In genomic region chr19:46860125-46860845, GRCh38 we compare ENCODE assay signal across 8 cellular contexts. TPM values are rescaled to one million over a fixed set of nuclear protein-coding genes. Genes with fewer than 3 reads are reported as not detected.
DNase-seq lines count a peak whose midpoint lies in the region; ATAC-seq and TF ChIP-seq lines count a peak whose summit lies in the region.

No MANE protein-coding gene starts in this region.

- peaks cover 23% of the 10 kb centered on the region for H3K4me1 Mint-ChIP-seq in activated T-helper 2 cell treated with anti-CD3 and anti-CD28 coated beads, Interferon-gamma antibody, Interleukin-2, Interleukin-4, amounts not matched to agents 10 μg/mL and 5 μg/mL and 100 μg/mL, durations not matched to agents 14 hours and 24 hours and 36 hours (ENCODE audit: low read depth)
- peaks cover 17 to 20% of the 10 kb centered on the region in 2 donors for H3K4me1 Mint-ChIP-seq in natural killer cell treated with Interleukin-12 subunit alpha and Interleukin-12 subunit beta and Interleukin-15 and Interleukin-18, amount 100 ng/mL, for 72 hours (ENCODE audit: low read depth in 2 of 2)

- H3K27ac Mint-ChIP-seq in activated T-helper 2 cell treated with anti-CD3 and anti-CD28 coated beads, Interferon-gamma antibody, Interleukin-2, Interleukin-4, amounts not matched to agents 10 μg/mL and 5 μg/mL and 100 μg/mL, durations not matched to agents 14 hours and 24 hours and 36 hours: peak overlapping the region; percentile 85
- H3K27ac Mint-ChIP-seq in natural killer cell treated with Interleukin-12 subunit alpha and Interleukin-12 subunit beta and Interleukin-15 and Interleukin-18, amount 100 ng/mL, for 72 hours: peak overlapping the region; percentile 78 to 87

- no peaks in the 10 kb centered on the region for H3K9me3 ChIP-seq in DOHH2 (ENCODE audit: control insufficient read depth, insufficient read depth, low read length)

- H3K27ac ChIP-seq in DOHH2 (ENCODE audit: low read depth, low read length): peak overlapping the region; percentile 95

- H3K27me3 Mint-ChIP-seq in activated T-helper 2 cell treated with anti-CD3 and anti-CD28 coated beads, Interferon-gamma antibody, Interleukin-2, Interleukin-4, amounts not matched to agents 10 μg/mL and 5 μg/mL and 100 μg/mL, durations not matched to agents 14 hours and 24 hours and 36 hours (ENCODE audit: low read depth): no peaks in the 10 kb centered on the region
- no peaks in the 10 kb centered on the region for H3K27me3 Mint-ChIP-seq in natural killer cell treated with Interleukin-12 subunit alpha and Interleukin-12 subunit beta and Interleukin-15 and Interleukin-18, amount 100 ng/mL, for 72 hours

- H3K4me3 Mint-ChIP-seq in activated T-helper 2 cell treated with anti-CD3 and anti-CD28 coated beads, Interferon-gamma antibody, Interleukin-2, Interleukin-4, amounts not matched to agents 10 μg/mL and 5 μg/mL and 100 μg/mL, durations not matched to agents 14 hours and 24 hours and 36 hours (ENCODE audit: low read depth): peak overlapping the region; percentile 80
- peak overlapping the region; percentile 94 for H3K4me3 Mint-ChIP-seq in natural killer cell treated with Interleukin-12 subunit alpha and Interleukin-12 subunit beta and Interleukin-15 and Interleukin-18, amount 100 ng/mL, for 72 hours

- peaks cover 52% of the 10 kb centered on the region for H3K79me2 ChIP-seq in DOHH2 (ENCODE audit: control insufficient read depth, low read length)

- TF ChIP-seq CTCF in DOHH2 (IDR thresholded peaks at IDR 0.05; ENCODE audit: low read depth, low read length, poor library complexity, severe bottlenecking): no peak
- TF ChIP-seq CTCF in LNCaP clone FGC (IDR thresholded peaks at IDR 0.05; ENCODE audit: control insufficient read depth, extremely low read depth, insufficient read depth): no peak
- no peak for TF ChIP-seq CTCF in fibroblast of mammary gland (conservative IDR thresholded peaks at IDR 0.05; ENCODE audit: control insufficient read depth, insufficient read depth, low read depth, low read length)

- ATAC-seq in natural killer cell treated with Interleukin-12 subunit alpha and Interleukin-12 subunit beta and Interleukin-15 and Interleukin-18, amount 100 ng/mL, for 72 hours: peak; percentile 93
- ATAC-seq in stimulated activated naive CD8-positive, alpha-beta T cell treated with anti-CD3 and anti-CD28 coated beads, Interleukin-15, Interleukin-2, amounts not matched to agents 100 U/mL and 50 U/mL, for 24 hours: peak; percentile 84

- H3K4me1 ChIP-seq in DOHH2 (ENCODE audit: control insufficient read depth, low read length): peaks cover 58% of the 10 kb centered on the region

- peak overlapping the region; percentile 91 for H3K4me3 ChIP-seq in DOHH2 (ENCODE audit: low read length)
- H3K4me3 ChIP-seq in LNCaP clone FGC (ENCODE audit: low read depth, low read length): peak overlapping the region; percentile 55
- peak overlapping the region; percentile 65 for H3K4me3 ChIP-seq in fibroblast of mammary gland (ENCODE audit: control insufficient read depth, low read depth, low read length)

- no peaks in the 10 kb centered on the region for H3K27me3 ChIP-seq in DOHH2 (ENCODE audit: control insufficient read depth, low read length)

- DNase-seq in H4 (ENCODE audit: low spot score) (peak; percentile 100), LNCaP clone FGC (ENCODE audit: low read depth) (peak; percentile 85), RPMI8226 (peak; percentile 96), fibroblast of mammary gland (ENCODE audit: low read depth) (peak; percentile 97)
- peak; percentile 98 for DNase-seq in activated T-helper 2 cell treated with anti-CD3 and anti-CD28 coated beads, Interferon-gamma antibody, Interleukin-2, Interleukin-4, amounts not matched to agents 10 μg/mL and 5 μg/mL and 100 μg/mL, durations not matched to agents 14 hours and 24 hours and 36 hours (ENCODE audit: low spot score)
- DNase-seq in natural killer cell treated with Interleukin-12 subunit alpha and Interleukin-12 subunit beta and Interleukin-15 and Interleukin-18, amount 100 ng/mL, for 72 hours (ENCODE audit: low spot score): peak; percentile 97
- DNase-seq in stimulated activated naive CD8-positive, alpha-beta T cell treated with anti-CD3 and anti-CD28 coated beads, Interleukin-15, Interleukin-2, amounts not matched to agents 100 U/mL and 50 U/mL, for 24 hours: peak; percentile 96

- H3F3A ChIP-seq in DOHH2 (ENCODE audit: control insufficient read depth, insufficient read depth): peaks cover 6% of the 10 kb centered on the region; the same call in 1 of the 2 replicates

- peaks cover 12% of the 10 kb centered on the region; the same call in 1 of the 2 replicates for H4K20me1 ChIP-seq in DOHH2 (ENCODE audit: control insufficient read depth, insufficient read depth, low read depth, low read length)

- no peaks in the 10 kb centered on the region for H3K9me3 Mint-ChIP-seq in activated T-helper 2 cell treated with anti-CD3 and anti-CD28 coated beads, Interferon-gamma antibody, Interleukin-2, Interleukin-4, amounts not matched to agents 10 μg/mL and 5 μg/mL and 100 μg/mL, durations not matched to agents 14 hours and 24 hours and 36 hours
- no peaks in the 10 kb centered on the region for H3K9me3 Mint-ChIP-seq in natural killer cell treated with Interleukin-12 subunit alpha and Interleukin-12 subunit beta and Interleukin-15 and Interleukin-18, amount 100 ng/mL, for 72 hours

- H3K36me3 Mint-ChIP-seq in activated T-helper 2 cell treated with anti-CD3 and anti-CD28 coated beads, Interferon-gamma antibody, Interleukin-2, Interleukin-4, amounts not matched to agents 10 μg/mL and 5 μg/mL and 100 μg/mL, durations not matched to agents 14 hours and 24 hours and 36 hours (ENCODE audit: low read depth): peaks cover 12% of the 10 kb centered on the region
- H3K36me3 Mint-ChIP-seq in natural killer cell treated with Interleukin-12 subunit alpha and Interleukin-12 subunit beta and Interleukin-15 and Interleukin-18, amount 100 ng/mL, for 72 hours: no peaks in the 10 kb centered on the region

- peaks cover 19% of the 10 kb centered on the region for H3K36me3 ChIP-seq in DOHH2 (ENCODE audit: control insufficient read depth, low read length)

- no peaks in the 10 kb centered on the region for H3K9me2 ChIP-seq in DOHH2 (replicated peaks; ENCODE audit: control insufficient read depth, low read length)

- intact Hi-C loops in activated T-helper 2 cell treated with anti-CD3 and anti-CD28 coated beads, Interferon-gamma antibody, Interleukin-2, Interleukin-4, amounts not matched to agents 10 μg/mL and 5 μg/mL and 100 μg/mL, durations not matched to agents 14 hours and 24 hours and 36 hours (cut with micrococcal nuclease): loop anchor here (1.0 to 10.0 kb wide), 6 partner anchors 10 to 395 kb away; partner anchors contain the start of genes AP2S1, CALM3, CCDC9 and ZC3H4

- H3K4me2 ChIP-seq in DOHH2 (ENCODE audit: low read length): peak overlapping the region; percentile 93

RNA-seq across cellular contexts. Expression of gene ARHGAP35, which starts 0.5 kb away (rescaled TPM):
- 24.0 and 27.1 TPM in 2 replicates for total RNA-seq in H4 (2014; rRNA removed; shearing (Covaris generic))
- 25.5 and 28.5 TPM in 2 replicates for total RNA-seq in activated T-helper 2 cell treated with anti-CD3 and anti-CD28 coated beads, Interferon-gamma antibody, Interleukin-2, Interleukin-4, amounts not matched to agents 10 μg/mL and 5 μg/mL and 100 μg/mL, durations not matched to agents 14 hours and 24 hours and 36 hours
- total RNA-seq in natural killer cell treated with Interleukin-12 subunit alpha and Interleukin-12 subunit beta and Interleukin-15 and Interleukin-18, amount 100 ng/mL, for 72 hours: 10 to 100 TPM; 27.6 to 42.9 TPM

RNA-seq across cellular contexts. Expression of gene AP2S1, which starts 9.6 kb away (rescaled TPM):
- 363 and 394 TPM in 2 replicates for total RNA-seq in H4 (2014; rRNA removed; shearing (Covaris generic))
- total RNA-seq in activated T-helper 2 cell treated with anti-CD3 and anti-CD28 coated beads, Interferon-gamma antibody, Interleukin-2, Interleukin-4, amounts not matched to agents 10 μg/mL and 5 μg/mL and 100 μg/mL, durations not matched to agents 14 hours and 24 hours and 36 hours: 94.0 and 102 TPM in 2 replicates
- total RNA-seq in natural killer cell treated with Interleukin-12 subunit alpha and Interleukin-12 subunit beta and Interleukin-15 and Interleukin-18, amount 100 ng/mL, for 72 hours: 100 to 1,000 TPM in 1 of 2 donors, 10 to 100 TPM in 1; 94.3 to 130 TPM

Comparison
In these comparisons a context has a peak if more than half of its experiments do, and no peak if none do; other contexts are left out.
1. Peak in every context shown above with its lines: DNase-seq, ATAC-seq, H3K4me3 ChIP-seq and H3K27ac ChIP-seq.